ENCODE assay signal across 28 cellular contexts in genomic region chr5:158977642-158978041, GRCh38.
DNase-seq lines count a peak whose midpoint lies in the region; ATAC-seq, FAIRE-seq and TF ChIP-seq lines count a peak whose summit lies in the region.
"Had no signal": no experiment of that assay in that cellular context is flagged by ENCODE, and none has a peak within 500 bp of the region (broad histone marks: within the 10 kb centered on the region; RNA-seq: fewer than 3 reads in every experiment).

No MANE protein-coding gene starts in this region.

- CTCF ChIA-PET in activated naive CD4-positive, alpha-beta T cell treated with anti-CD3 and anti-CD28 coated beads for 36 hours (lab: Charles Lee): no interaction called here

- H4K91ac ChIP-seq in mesenchymal stem cell (ENCODE audit: low read length): no peak overlapping the region

- no peaks in the 10 kb centered on the region for H3K36me3 ChIP-seq in astrocyte (ENCODE audit: insufficient read depth, low read length)
- no peaks in the 10 kb centered on the region for H3K36me3 ChIP-seq in mesenchymal stem cell (ENCODE audit: control insufficient read depth in 1 of 2, insufficient read depth in 2 of 2, low read depth in 1 of 2, low read length in 2 of 2)
- no peaks in the 10 kb centered on the region for H3K36me3 ChIP-seq in thyroid gland
- H3K36me3 ChIP-seq: upper lobe of right lung had no signal

- no peaks in the 10 kb centered on the region for H4K20me1 ChIP-seq in astrocyte (ENCODE audit: insufficient read depth, low read length)

- H3K9ac ChIP-seq in astrocyte (ENCODE audit: low read length): peak overlapping the region; percentile 49
- H3K9ac ChIP-seq in mesenchymal stem cell (ENCODE audit: low read length): no peak overlapping the region

- H3K9me3 ChIP-seq in astrocyte (ENCODE audit: insufficient read depth, low read depth, low read length): no peaks in the 10 kb centered on the region
- no peaks in the 10 kb centered on the region for H3K9me3 ChIP-seq in mesenchymal stem cell (ENCODE audit: control insufficient read depth, low read length)
- no peaks in the 10 kb centered on the region for H3K9me3 ChIP-seq in thyroid gland
- H3K9me3 ChIP-seq: upper lobe of right lung had no signal

- H3K4me3 Mint-ChIP-seq in activated naive CD4-positive, alpha-beta T cell treated with anti-CD3 and anti-CD28 coated beads for 36 hours: no peak overlapping the region
- no peak overlapping the region for H3K4me3 Mint-ChIP-seq in astrocyte (ENCODE audit: unreplicated experiment)
- H3K4me3 Mint-ChIP-seq: naive thymus-derived CD8-positive, alpha-beta T cell had no signal

- H3K4me3 ChIP-seq in astrocyte (ENCODE audit: insufficient read depth, low read depth, low read length) (no peak overlapping the region), mesenchymal stem cell (ENCODE audit: insufficient read depth in 1 of 2, low read depth in 1 of 2, low read length in 2 of 2) (no peak overlapping the region), thyroid gland (replicated peaks in 1 of 3) (no peak overlapping the region)
- H3K4me3 ChIP-seq: GM12878, PC-9, upper lobe of right lung had no signal

- no peak for FAIRE-seq in astrocyte (lab: Jason Lieb, UNC)
- FAIRE-seq: GM12878, TTC549 had no signal

- H3K36me3 Mint-ChIP-seq in activated naive CD4-positive, alpha-beta T cell treated with anti-CD3 and anti-CD28 coated beads for 36 hours (ENCODE audit: low read depth): no peaks in the 10 kb centered on the region
- H3K36me3 Mint-ChIP-seq in activated naive CD4-positive, alpha-beta T cell treated with anti-CD3 and anti-CD28 coated beads, Interleukin-2, amount 50 U/mL, for 72 hours: no peaks in the 10 kb centered on the region
- no peaks in the 10 kb centered on the region for H3K36me3 Mint-ChIP-seq in astrocyte (ENCODE audit: low read depth, unreplicated experiment)
- H3K36me3 Mint-ChIP-seq: naive thymus-derived CD8-positive, alpha-beta T cell had no signal

- peak overlapping the region; percentile 37 for H2AFZ ChIP-seq in astrocyte (ENCODE audit: low read depth, low read length)
- H2AFZ ChIP-seq in mesenchymal stem cell (ENCODE audit: low read depth, low read length): no peak overlapping the region
- H2AFZ ChIP-seq: PC-9 had no signal

- no peak overlapping the region for H3K23ac ChIP-seq in mesenchymal stem cell (ENCODE audit: low read length in 2 of 2)

- H2BK15ac ChIP-seq in mesenchymal stem cell (ENCODE audit: low read depth, poor library complexity, severe bottlenecking): no peak overlapping the region

- H3K4me1 ChIP-seq in astrocyte (ENCODE audit: insufficient read depth, low read length) (peaks cover 40% of the 10 kb centered on the region), mesenchymal stem cell (ENCODE audit: control insufficient read depth, insufficient read depth, low read depth, low read length) (peaks cover 9% of the 10 kb centered on the region), thyroid gland (peaks cover 0 to 27% of the 10 kb centered on the region in 2 donors)

- peak overlapping the region; percentile 80 for H2AK5ac ChIP-seq in mesenchymal stem cell (ENCODE audit: low read length, severe bottlenecking)

- intact Hi-C loops in activated naive CD4-positive, alpha-beta T cell treated with anti-CD3 and anti-CD28 coated beads for 36 hours (cut with micrococcal nuclease): no loop called here
- intact Hi-C loops in thyroid gland (cut with DNase I): no loop called here

- H3K14ac ChIP-seq in mesenchymal stem cell (ENCODE audit: low read length in 2 of 2): no peak overlapping the region

- H3K79me1 ChIP-seq in mesenchymal stem cell (replicated peaks; ENCODE audit: low read length, poor library complexity, severe bottlenecking): no peaks in the 10 kb centered on the region

- H3K79me2 ChIP-seq in astrocyte (ENCODE audit: insufficient read depth, low read length): no peaks in the 10 kb centered on the region

- peaks cover 2% of the 10 kb centered on the region for H3K4me1 Mint-ChIP-seq in activated naive CD4-positive, alpha-beta T cell treated with anti-CD3 and anti-CD28 coated beads for 36 hours (ENCODE audit: low read depth)
- peaks cover 30% of the 10 kb centered on the region for H3K4me1 Mint-ChIP-seq in astrocyte (ENCODE audit: low read depth, unreplicated experiment)

- no peak overlapping the region for H2BK5ac ChIP-seq in mesenchymal stem cell (ENCODE audit: low read depth, low read length, poor library complexity, severe bottlenecking)

- no peak overlapping the region for H4K8ac ChIP-seq in mesenchymal stem cell (ENCODE audit: low read length)

- no peak overlapping the region for H2BK120ac ChIP-seq in mesenchymal stem cell (ENCODE audit: low read depth, low read length)

- TF ChIP-seq POLR2A in thyroid gland (IDR thresholded peaks at IDR 0.05): no peak

- TF ChIP-seq CTCF in astrocyte (IDR thresholded peaks at IDR 0.05; ENCODE audit: insufficient read depth, low read depth, low read length): no peak
- TF ChIP-seq CTCF in thyroid gland (IDR thresholded peaks at IDR 0.05): no peak

- H3K27me3 ChIP-seq in astrocyte (ENCODE audit: insufficient read depth, low read length) (no peaks in the 10 kb centered on the region), mesenchymal stem cell (ENCODE audit: control insufficient read depth in 1 of 2, insufficient read depth in 1 of 2, low read length in 2 of 2) (no peaks in the 10 kb centered on the region), thyroid gland (no peaks in the 10 kb centered on the region)
- H3K27me3 ChIP-seq: upper lobe of right lung had no signal

- whole genome bisulfite sequencing in mesenchymal stem cell: 81% methylated on average over 6 of the region's 7 CpGs
- 83 to 85% methylated on average over 7 of the region's 7 CpGs for WGBS in thyroid gland, 2 donors

- H2BK12ac ChIP-seq in mesenchymal stem cell (ENCODE audit: low read length in 2 of 2): no peak overlapping the region

- H3K27ac Mint-ChIP-seq in activated naive CD4-positive, alpha-beta T cell treated with anti-CD3 and anti-CD28 coated beads for 36 hours: peak overlapping the region; percentile 32
- no peak overlapping the region for H3K27ac Mint-ChIP-seq in activated naive CD4-positive, alpha-beta T cell treated with anti-CD3 and anti-CD28 coated beads, Interleukin-2, amount 50 U/mL, for 72 hours
- H3K27ac Mint-ChIP-seq in astrocyte (ENCODE audit: unreplicated experiment): no peak overlapping the region
- H3K27ac Mint-ChIP-seq: naive thymus-derived CD8-positive, alpha-beta T cell had no signal

- peak overlapping the region; percentile 75 for H3K27ac ChIP-seq in astrocyte (ENCODE audit: low read depth, low read length)
- no peak overlapping the region for H3K27ac ChIP-seq in mesenchymal stem cell (ENCODE audit: low read length, poor library complexity, severe bottlenecking)
- H3K27ac ChIP-seq in thyroid gland: peak overlapping the region in 2 of 3 donors; percentile 27 to 57
- H3K27ac ChIP-seq: epithelial cell of prostate, PC-9, upper lobe of right lung had no signal

- peaks cover 3% of the 10 kb centered on the region for H3K27me3 Mint-ChIP-seq in activated naive CD4-positive, alpha-beta T cell treated with anti-CD3 and anti-CD28 coated beads for 36 hours (ENCODE audit: low read depth)
- no peaks in the 10 kb centered on the region for H3K27me3 Mint-ChIP-seq in astrocyte (ENCODE audit: low read depth, unreplicated experiment)

- H3K4ac ChIP-seq in mesenchymal stem cell (ENCODE audit: low read depth in 1 of 2, low read length in 2 of 2): no peak overlapping the region

- no peak for ATAC-seq in activated naive CD4-positive, alpha-beta T cell treated with anti-CD3 and anti-CD28 coated beads, Interleukin-2, amount 50 U/mL, for 72 hours
- ATAC-seq in activated CD4-positive, CD25-positive, alpha-beta regulatory T cell treated with anti-CD3 and anti-CD28 coated beads, Interleukin-2, amount 50 U/mL, for 24 hours: no peak
- no peak for ATAC-seq in GM18868 (IDR thresholded peaks at IDR 0.05; ENCODE audit: unreplicated experiment)
- ATAC-seq: GM12878; naive thymus-derived CD8-positive, alpha-beta T cell; sciatic nerve; upper lobe of right lung had no signal

- no peak overlapping the region for H3K18ac ChIP-seq in mesenchymal stem cell (ENCODE audit: low read depth in 1 of 2, low read length in 2 of 2)

- DNase-seq in activated naive CD4-positive, alpha-beta T cell treated with anti-CD3 and anti-CD28 coated beads for 36 hours: no peak
- no peak for DNase-seq in activated naive CD4-positive, alpha-beta T cell treated with anti-CD3 and anti-CD28 coated beads, Interleukin-2, amount 50 U/mL, for 72 hours (ENCODE audit: low spot score in 2 of 2)
- DNase-seq in astrocyte (ENCODE audit: low read depth): no peak
- DNase-seq in mesenchymal stem cell: no peak
- no peak for DNase-seq in thyroid gland
- DNase-seq in SIG-M5 treated with dmso at 0.1 percent for 504 hours (lab: John Stamatoyannopoulos, UW; ENCODE audit: unreplicated experiment): no peak
- DNase-seq: activated CD4-positive, alpha-beta T cell treated with anti-CD3 and anti-CD28 coated beads for 48 hours; activated naive CD4-positive, alpha-beta T cell treated with Interleukin-2 at 50 U/mL for 16 hours; activated T-cell treated with anti-CD3 and anti-CD28 coated beads, Interleukin-2, amount 50 U/mL, for 48 hours; amniotic stem cell; cerebellar nuclear complex; DMS79 treated with DMSO at 0.1 percent for 48 hours; hypothalamus; midbrain; naive thymus-derived CD8-positive, alpha-beta T cell; NCI-H2171 treated with DMSO at 0.1 percent for 48 hours; NCI-H524 treated with DMSO at 0.1 percent for 48 hours; NK-92 treated with Interleukin-12 subunit alpha and Interleukin-12 subunit beta, amount 100 ng/mL, for 24 hours; PC-9; posterior cingulate gyrus; SHP77 treated with DMSO at 0.1 percent for 48 hours; upper lobe of right lung had no signal

- peak overlapping the region; percentile 77 for H3K4me2 ChIP-seq in astrocyte (ENCODE audit: low read length)
- H3K4me2 ChIP-seq in mesenchymal stem cell (ENCODE audit: low read length, poor library complexity, severe bottlenecking): no peak overlapping the region
- H3K4me2 ChIP-seq: PC-9 had no signal

- H3K9me3 Mint-ChIP-seq in activated naive CD4-positive, alpha-beta T cell treated with anti-CD3 and anti-CD28 coated beads for 36 hours: no peaks in the 10 kb centered on the region
- no peaks in the 10 kb centered on the region for H3K9me3 Mint-ChIP-seq in activated naive CD4-positive, alpha-beta T cell treated with anti-CD3 and anti-CD28 coated beads, Interleukin-2, amount 50 U/mL, for 72 hours
- no peaks in the 10 kb centered on the region for H3K9me3 Mint-ChIP-seq in astrocyte (ENCODE audit: unreplicated experiment)
- H3K9me3 Mint-ChIP-seq: naive thymus-derived CD8-positive, alpha-beta T cell had no signal
